In the genomic region with DNA sequence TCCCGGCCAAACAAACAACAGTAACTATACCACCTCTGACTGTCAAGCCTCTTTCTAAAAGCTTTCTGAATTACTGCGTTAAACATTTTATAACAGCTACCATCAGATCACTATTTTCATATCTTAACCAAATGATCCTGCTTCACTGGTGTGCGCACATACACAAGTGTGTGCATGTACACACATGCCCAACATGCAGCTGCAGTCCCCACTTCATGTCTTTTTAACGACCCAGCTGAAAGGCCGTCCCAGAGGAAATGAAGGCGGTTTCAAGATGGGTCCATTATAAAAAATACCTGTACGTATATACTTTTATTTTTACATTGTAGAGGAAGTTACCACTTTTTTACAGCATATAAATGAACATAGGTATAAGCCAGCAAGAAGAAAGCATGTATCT, we compare ENCODE assay signal across 17 cellular contexts. TPM values are rescaled to one million over a fixed set of nuclear protein-coding genes. Genes with fewer than 3 reads are reported as not detected.
DNase-seq lines count a peak whose midpoint lies in the region; ATAC-seq, FAIRE-seq and TF ChIP-seq lines count a peak whose summit lies in the region.
"Had no signal": no experiment of that assay in that cellular context is flagged by ENCODE, and none has a peak within 500 bp of the region (broad histone marks: within the 10 kb centered on the region; RNA-seq: fewer than 3 reads in every experiment).

No MANE protein-coding gene starts in this region.

- FAIRE-seq in keratinocyte (lab: Jason Lieb, UNC): peak; percentile 34
- FAIRE-seq: A549 had no signal

- H3K4me3 ChIP-seq in keratinocyte (ENCODE audit: control insufficient read depth in 2 of 3, extremely low read depth in 1 of 3, insufficient read depth in 2 of 3, low read depth in 1 of 3, low read length in 3 of 3) (peak overlapping the region in 2 of 3 experiments; percentile 24 to 46), PC-3 (ENCODE audit: low read length) (no peak overlapping the region)
- H3K4me3 ChIP-seq: A549, GM23248 had no signal

- no peaks in the 10 kb centered on the region for H3K27me3 ChIP-seq in keratinocyte (ENCODE audit: control insufficient read depth, extremely low read depth, insufficient read depth, low read length)
- H3K27me3 ChIP-seq in PC-3 (ENCODE audit: low read length): no peaks in the 10 kb centered on the region

- dilution Hi-C loops in keratinocyte (cut with MboI; ENCODE audit: extremely low pct_ligation_motif_present, low sequenced_read_pairs): no loop called here

- intact Hi-C loops in PC-3 (cut with micrococcal nuclease): no loop called here

- H3K4me1 Mint-ChIP-seq in activated CD4-positive, alpha-beta memory T cell treated with anti-CD3 and anti-CD28 coated beads, Interleukin-2, amount 10 ng/mL, durations not matched to agents 7 days and 5 days: peaks cover 12% of the 10 kb centered on the region

- H3K9me2 ChIP-seq in PC-3 (replicated peaks; ENCODE audit: low read length): no peaks in the 10 kb centered on the region

- H4K20me1 ChIP-seq in keratinocyte (ENCODE audit: control insufficient read depth, extremely low read depth, insufficient read depth, low read length) (no peaks in the 10 kb centered on the region), PC-3 (ENCODE audit: low read length) (no peaks in the 10 kb centered on the region)

- POLR2A ChIA-PET in activated CD4-positive, alpha-beta memory T cell treated with anti-CD3 and anti-CD28 coated beads, Interleukin-2, amount 10 ng/mL, durations not matched to agents 7 days and 5 days (lab: Charles Lee): no interaction called here
- POLR2A ChIA-PET in HEK293T (lab: Yijun Ruan, JAX): interaction anchor here (1.0 kb wide), 1 partner anchor 26 kb away, joined by 3 read pairs; no protein-coding TSS in a partner anchor
- POLR2A ChIA-PET in PC-3 (lab: Charles Lee; ENCODE audit: unreplicated experiment): interaction anchor here (0.6 kb wide), 1 partner anchor 9 kb away, joined by 6 read pairs; no protein-coding TSS in a partner anchor

- no peak overlapping the region for H2AFZ ChIP-seq in keratinocyte (ENCODE audit: control insufficient read depth, low read length)
- no peak overlapping the region for H2AFZ ChIP-seq in PC-3 (ENCODE audit: low read length)
- H2AFZ ChIP-seq: GM23248 had no signal

- peaks cover 2% of the 10 kb centered on the region for H3K9me1 ChIP-seq in keratinocyte (ENCODE audit: control insufficient read depth, extremely low read depth, insufficient read depth, low read length)

- no peak for ATAC-seq in PC-3
- ATAC-seq: A549 had no signal

- H3F3A ChIP-seq in PC-3 (ENCODE audit: low read length, unreplicated experiment): no peaks in the 10 kb centered on the region

- peaks cover 0 to 1% of the 10 kb centered on the region in 2 experiments for H3K36me3 ChIP-seq in keratinocyte (ENCODE audit: control insufficient read depth in 2 of 2, extremely low read depth in 1 of 2, insufficient read depth in 2 of 2, low read length in 2 of 2)
- no peaks in the 10 kb centered on the region for H3K36me3 ChIP-seq in PC-3 (ENCODE audit: low read depth, low read length)

- peak; percentile 10 for DNase-seq in NCI-H2171 treated with DMSO at 0.1 percent for 48 hours (lab: John Stamatoyannopoulos, UW)
- no peak for DNase-seq in NCI-H2171 (lab: John Stamatoyannopoulos, UW)
- DNase-seq in NCI-H1105 (lab: John Stamatoyannopoulos, UW): peak; percentile 76
- DNase-seq in NCI-H526 (lab: John Stamatoyannopoulos, UW): peak; percentile 86 to 90
- DNase-seq in keratinocyte (ENCODE audit: low read depth, low spot score): peak; percentile 40
- DNase-seq in activated CD4-positive, alpha-beta memory T cell treated with anti-CD3 and anti-CD28 coated beads, Interleukin-2, amount 10 ng/mL, durations not matched to agents 7 days and 5 days: no peak
- no peak for DNase-seq in HEK293T (ENCODE audit: extremely low spot score)
- DNase-seq in PC-3: no peak
- DNase-seq: COR-L47, DMS53, GM23248, HCEC 1CT, KG1, NCI-H1930, NCI-H226 had no signal

- BruUV-seq in PC-3 (replicated peaks; lab: Mats Ljungman, UMichigan): no TSS peak

- TF ChIP-seq CTCF in keratinocyte (optimal IDR thresholded peaks at IDR 0.05 in 1 of 3, IDR thresholded peaks at IDR 0.05 in 1 of 3, conservative IDR thresholded peaks at IDR 0.05 in 1 of 3; ENCODE audit: extremely low read depth in 1 of 3, insufficient read depth in 2 of 3, low read length in 3 of 3) (no peak), PC-3 (conservative IDR thresholded peaks at IDR 0.05; ENCODE audit: low read depth, low read length) (no peak)

- peak overlapping the region; percentile 68 for H3K4me2 ChIP-seq in keratinocyte (ENCODE audit: control insufficient read depth, extremely low read depth, insufficient read depth, low read depth, low read length)
- H3K4me2 ChIP-seq in PC-3 (ENCODE audit: low read length): no peak overlapping the region
- H3K4me2 ChIP-seq: A549 had no signal

- H3K9ac ChIP-seq in keratinocyte (ENCODE audit: control insufficient read depth, extremely low read depth, insufficient read depth, low read length) (no peak overlapping the region), PC-3 (ENCODE audit: low read length) (no peak overlapping the region)
- H3K9ac ChIP-seq: GM23248 had no signal

- H3K79me2 ChIP-seq in keratinocyte (ENCODE audit: control insufficient read depth, insufficient read depth, low read length) (peaks cover 15% of the 10 kb centered on the region), PC-3 (ENCODE audit: low read length) (no peaks in the 10 kb centered on the region)

- H3K27ac Mint-ChIP-seq in activated CD4-positive, alpha-beta memory T cell treated with anti-CD3 and anti-CD28 coated beads, Interleukin-2, amount 10 ng/mL, durations not matched to agents 7 days and 5 days: no peak overlapping the region
- H3K27ac Mint-ChIP-seq: T-helper 2 cell treated with Interferon-gamma antibody and Interleukin-4, amounts not matched to agents 5 μg/mL and 100 μg/mL, for 36 hours had no signal

- H3K4me3 Mint-ChIP-seq in activated CD4-positive, alpha-beta memory T cell treated with anti-CD3 and anti-CD28 coated beads, Interleukin-2, amount 10 ng/mL, durations not matched to agents 7 days and 5 days: no peak overlapping the region
- H3K4me3 Mint-ChIP-seq: T-helper 2 cell treated with Interferon-gamma antibody and Interleukin-4, amounts not matched to agents 5 μg/mL and 100 μg/mL, for 36 hours had no signal

- peaks cover 13% of the 10 kb centered on the region for H3K4me1 ChIP-seq in keratinocyte (ENCODE audit: control insufficient read depth, extremely low read depth, insufficient read depth, low read length)
- H3K4me1 ChIP-seq in PC-3 (ENCODE audit: insufficient read depth, low read length): no peaks in the 10 kb centered on the region
- H3K4me1 ChIP-seq: A549 had no signal

- H3K9me3 Mint-ChIP-seq in activated CD4-positive, alpha-beta memory T cell treated with anti-CD3 and anti-CD28 coated beads, Interleukin-2, amount 10 ng/mL, durations not matched to agents 7 days and 5 days: no peaks in the 10 kb centered on the region
- H3K9me3 Mint-ChIP-seq: T-helper 2 cell treated with Interferon-gamma antibody and Interleukin-4, amounts not matched to agents 5 μg/mL and 100 μg/mL, for 36 hours had no signal

- no peak overlapping the region for H3K27ac ChIP-seq in keratinocyte (ENCODE audit: control insufficient read depth, insufficient read depth, low read length)
- no peak overlapping the region for H3K27ac ChIP-seq in PC-3 (ENCODE audit: low read length)
- H3K27ac ChIP-seq: A549, GM23248 had no signal

- H3K27me3 Mint-ChIP-seq in activated CD4-positive, alpha-beta memory T cell treated with anti-CD3 and anti-CD28 coated beads, Interleukin-2, amount 10 ng/mL, durations not matched to agents 7 days and 5 days: no peaks in the 10 kb centered on the region

- CTCF ChIA-PET in activated CD4-positive, alpha-beta memory T cell treated with anti-CD3 and anti-CD28 coated beads, Interleukin-2, amount 10 ng/mL, durations not matched to agents 7 days and 5 days (lab: Charles Lee): interaction anchor here (1.4 kb wide), 1 partner anchor 24 kb away, joined by 3 read pairs; no protein-coding TSS in a partner anchor
- CTCF ChIA-PET in HEK293T (lab: Yijun Ruan, JAX): interaction anchor here (1.2 kb wide), 1 partner anchor 9 kb away, joined by 3 read pairs; no protein-coding TSS in a partner anchor
- CTCF ChIA-PET in PC-3 (lab: Charles Lee): no interaction called here

- peaks cover 9% of the 10 kb centered on the region for H3K36me3 Mint-ChIP-seq in activated CD4-positive, alpha-beta memory T cell treated with anti-CD3 and anti-CD28 coated beads, Interleukin-2, amount 10 ng/mL, durations not matched to agents 7 days and 5 days (ENCODE audit: low read depth)

- H3K9me3 ChIP-seq in keratinocyte (ENCODE audit: control insufficient read depth, low read depth, low read length): no peaks in the 10 kb centered on the region
- H3K9me3 ChIP-seq in PC-3 (ENCODE audit: low read length): no peaks in the 10 kb centered on the region
- H3K9me3 ChIP-seq: A549 had no signal

TF ChIP-seq in HEK293T, 16 proteins besides CTCF, POLR2A, EP300 and RAD21:
- no peak for TF ChIP-seq HDGF (IDR thresholded peaks at IDR 0.05; ENCODE audit: borderline replicate concordance)
- no peak for TF ChIP-seq CTBP1 (IDR thresholded peaks at IDR 0.05; ENCODE audit: borderline replicate concordance)

RNA-seq across cellular contexts. Expression of a gene that starts 25.0 kb away (rescaled TPM):
- 8.1 to 11.0 TPM (median 9.3 TPM) in 3 replicates for polyA plus RNA-seq in keratinocyte
- polyA plus RNA-seq in keratinocyte (2011; ENCODE audit: low read depth): 6.9 TPM
- 7.6 and 11.3 TPM in 2 replicates for polyA plus RNA-seq in keratinocyte (2011; cell fraction: cytosol; rRNA removed)
- 9.7 and 10.8 TPM in 2 replicates for polyA plus RNA-seq in keratinocyte (2011; cell fraction: nucleus; rRNA removed)
- 8.4 and 10.3 TPM in 2 replicates for polyA plus RNA-seq in keratinocyte (2012; ENCODE audit: low replicate concordance)
- 0.69 to 3.6 TPM (median 2.1 TPM) in 3 replicates for polyA minus RNA-seq in keratinocyte
- polyA minus RNA-seq in keratinocyte (2011; cell fraction: cytosol; rRNA and poly(A)+ RNA removed): 3.8 TPM
- 3.0 and 8.1 TPM in 2 replicates for polyA minus RNA-seq in keratinocyte (2011; cell fraction: nucleus; rRNA and poly(A)+ RNA removed)
- total RNA-seq in activated CD4-positive, alpha-beta memory T cell treated with anti-CD3 and anti-CD28 coated beads, Interleukin-2, amount 10 ng/mL, durations not matched to agents 7 days and 5 days: 10 to 100 TPM; 10.1 to 10.8 TPM
- 7.9 and 10.3 TPM in 2 replicates for total RNA-seq in PC-3 (2014; rRNA removed)

Comparison
In these comparisons a context has a peak if more than half of its experiments do, and no peak if none do; other contexts are left out.
1. DNase-seq: peak in NCI-H2171 treated with DMSO at 0.1 percent for 48 hours (single experiment), NCI-H1105 (single experiment), NCI-H526 (2 of 2) and keratinocyte (single experiment); none in NCI-H2171 (single experiment), activated CD4-positive, alpha-beta memory T cell treated with anti-CD3 and anti-CD28 coated beads, Interleukin-2, amount 10 ng/mL, durations not matched to agents 7 days and 5 days (single experiment), HEK293T (single experiment) and PC-3 (single experiment).